Comparison of ENCODE assay signal across 8 cellular contexts in genomic region chr16:788399-789126, GRCh38. TPM values are rescaled to one million over a fixed set of nuclear protein-coding genes. Genes with fewer than 3 reads are reported as not detected.
A peak's percentile ranks its signal among the peaks of the same experiment; 100 is the strongest.
DNase-seq lines count a peak whose midpoint lies in the region; ATAC-seq and TF ChIP-seq lines count a peak whose summit lies in the region.

Gene CHTF18 (plus strand): TSS chr16:788620. CDS start chr16:788685, 65 bp downstream.

- H3K4me2 ChIP-seq in PC-3 (ENCODE audit: low read length), result peak within 1 kb of the TSS; percentile 94

- peaks cover 56% of the 10 kb centered on the region for H3K36me3 Mint-ChIP-seq in activated T-cell treated with anti-CD3 and anti-CD28 coated beads, Interleukin-2, amount 50 U/mL, for 24 hours (ENCODE audit: low read depth)

- H3K27ac ChIP-seq in PC-3 (ENCODE audit: low read length) (no peak within 1 kb of the TSS), mucosa of rectum (ENCODE audit: low read depth in 2 of 2, low read length in 2 of 2) (peak within 1 kb of the TSS in 1 of 2 donors; percentile 61)

- peak; percentile 74 for DNase-seq in DMS 273 treated with DMSO at 0.1 percent for 48 hours (lab: John Stamatoyannopoulos, UW)
- DNase-seq in Jurkat, Clone E6-1 (ENCODE audit: low read depth, low spot score), result peak; percentile 78
- DNase-seq in PC-3, result peak; percentile 88
- peak; percentile 96 for DNase-seq in activated T-cell treated with anti-CD3 and anti-CD28 coated beads, Interleukin-2, amount 50 U/mL, for 24 hours
- peak; percentile 96 to 98 for DNase-seq in erythroblast (lab: John Stamatoyannopoulos, UW)
- peak; percentile 86 for DNase-seq in stimulated activated CD8-positive, alpha-beta memory T cell treated with anti-CD3 and anti-CD28 coated beads, Interleukin-4, amount 100 ng/mL, for 24 hours (ENCODE audit: low read depth)

- no peaks in the 10 kb centered on the region for H4K20me1 ChIP-seq in PC-3 (ENCODE audit: low read length)

- CTCF ChIA-PET in PC-3 (lab: Charles Lee), result interaction anchor here (0.6 to 1.5 kb wide), 5 partner anchors 47 to 76 kb away, joined by 3 to 9 read pairs (median 6); partner anchors contain the start of genes CIAO3 and METRN

- peak; percentile 59 for ATAC-seq in GM21619 (IDR thresholded peaks at IDR 0.05; ENCODE audit: unreplicated experiment)
- peak; percentile 77 for ATAC-seq in PC-3

- H3K9ac ChIP-seq in PC-3 (ENCODE audit: low read length), result peak within 1 kb of the TSS; percentile 86
- H3K9ac ChIP-seq in mucosa of rectum (ENCODE audit: low read depth in 1 of 2, low read length in 2 of 2), result peak within 1 kb of the TSS; percentile 77 to 80

- TF ChIP-seq CTCF in PC-3 (conservative IDR thresholded peaks at IDR 0.05; ENCODE audit: low read depth, low read length), result no peak

- H3K27ac Mint-ChIP-seq in activated T-cell treated with anti-CD3 and anti-CD28 coated beads, Interleukin-2, amount 50 U/mL, for 24 hours, result peak within 1 kb of the TSS; percentile 90

- TF ChIP-seq POLR2A in erythroblast (IDR thresholded peaks at IDR 0.05; ENCODE audit: low read length), result peak; percentile 39

- H3K4me1 Mint-ChIP-seq in activated T-cell treated with anti-CD3 and anti-CD28 coated beads, Interleukin-2, amount 50 U/mL, for 24 hours (ENCODE audit: low read depth), result peaks cover 18% of the 10 kb centered on the region

- H3F3A ChIP-seq in PC-3 (ENCODE audit: low read length, unreplicated experiment), result no peaks in the 10 kb centered on the region

- no peaks in the 10 kb centered on the region for H3K27me3 ChIP-seq in PC-3 (ENCODE audit: low read length)
- peaks cover 0 to 1% of the 10 kb centered on the region in 2 donors for H3K27me3 ChIP-seq in mucosa of rectum (ENCODE audit: control insufficient read depth in 2 of 2, insufficient read depth in 2 of 2, low read length in 2 of 2)

- H3K27me3 Mint-ChIP-seq in activated T-cell treated with anti-CD3 and anti-CD28 coated beads, Interleukin-2, amount 50 U/mL, for 24 hours, result no peaks in the 10 kb centered on the region

- no peaks in the 10 kb centered on the region; the same call in 1 of the 2 replicates for H3K36me3 ChIP-seq in PC-3 (ENCODE audit: low read depth, low read length)
- H3K36me3 ChIP-seq in mucosa of rectum (ENCODE audit: control insufficient read depth in 2 of 2, insufficient read depth in 2 of 2, low read length in 2 of 2), result peaks cover 4% of the 10 kb centered on the region in 2 donors

- peak within 1 kb of the TSS; percentile 80 for H2AFZ ChIP-seq in PC-3 (ENCODE audit: low read length)

- H3K4me1 ChIP-seq in PC-3 (ENCODE audit: insufficient read depth, low read length) (peaks cover 10% of the 10 kb centered on the region), mucosa of rectum (ENCODE audit: control insufficient read depth in 2 of 2, insufficient read depth in 2 of 2, low read length in 2 of 2) (peaks cover 13 to 18% of the 10 kb centered on the region in 2 donors)

- peak within 1 kb of the TSS; percentile 89 for H3K4me3 ChIP-seq in Jurkat, Clone E6-1 (ENCODE audit: low read length)
- H3K4me3 ChIP-seq in PC-3 (ENCODE audit: low read length), result peak within 1 kb of the TSS; percentile 95
- H3K4me3 ChIP-seq in mucosa of rectum (ENCODE audit: low read length in 2 of 2), result peak within 1 kb of the TSS; percentile 85

- no peaks in the 10 kb centered on the region for H3K9me2 ChIP-seq in PC-3 (replicated peaks; ENCODE audit: low read length)

- POLR2A ChIA-PET in PC-3 (lab: Charles Lee; ENCODE audit: unreplicated experiment), result interaction anchor here (0.7 to 0.9 kb wide), 3 partner anchors 68 to 554 kb away, joined by 3 to 9 read pairs (median 9); no protein-coding TSS in a partner anchor

- peaks cover 45% of the 10 kb centered on the region for H3K79me2 ChIP-seq in PC-3 (ENCODE audit: low read length)

- peak within 1 kb of the TSS; percentile 93 for H3K4me3 Mint-ChIP-seq in activated T-cell treated with anti-CD3 and anti-CD28 coated beads, Interleukin-2, amount 50 U/mL, for 24 hours

- BruUV-seq in PC-3 (replicated peaks; lab: Mats Ljungman, UMichigan), result no TSS peak

- no peaks in the 10 kb centered on the region for H3K9me3 ChIP-seq in PC-3 (ENCODE audit: low read length)
- no peaks in the 10 kb centered on the region for H3K9me3 ChIP-seq in mucosa of rectum (ENCODE audit: control insufficient read depth in 2 of 2, low read length in 2 of 2)

- H3K9me3 Mint-ChIP-seq in activated T-cell treated with anti-CD3 and anti-CD28 coated beads, Interleukin-2, amount 50 U/mL, for 24 hours, result no peaks in the 10 kb centered on the region

- intact Hi-C loops in PC-3 (cut with micrococcal nuclease), result loop anchor here (10.0 kb wide), 1 partner anchor 74 kb away; the partner anchor contains the start of gene METRN

RNA-seq across cellular contexts. Expression of gene CHTF18, which starts in this region (rescaled TPM):
- polyA plus RNA-seq in Jurkat, Clone E6-1 (2012; ENCODE audit: insufficient read depth, insufficient read length), result 110 TPM
- total RNA-seq in PC-3 (2014; rRNA removed), result 79.0 and 107 TPM in 2 replicates
